8 cellular contexts compared by ENCODE assay signal in the genomic region with DNA sequence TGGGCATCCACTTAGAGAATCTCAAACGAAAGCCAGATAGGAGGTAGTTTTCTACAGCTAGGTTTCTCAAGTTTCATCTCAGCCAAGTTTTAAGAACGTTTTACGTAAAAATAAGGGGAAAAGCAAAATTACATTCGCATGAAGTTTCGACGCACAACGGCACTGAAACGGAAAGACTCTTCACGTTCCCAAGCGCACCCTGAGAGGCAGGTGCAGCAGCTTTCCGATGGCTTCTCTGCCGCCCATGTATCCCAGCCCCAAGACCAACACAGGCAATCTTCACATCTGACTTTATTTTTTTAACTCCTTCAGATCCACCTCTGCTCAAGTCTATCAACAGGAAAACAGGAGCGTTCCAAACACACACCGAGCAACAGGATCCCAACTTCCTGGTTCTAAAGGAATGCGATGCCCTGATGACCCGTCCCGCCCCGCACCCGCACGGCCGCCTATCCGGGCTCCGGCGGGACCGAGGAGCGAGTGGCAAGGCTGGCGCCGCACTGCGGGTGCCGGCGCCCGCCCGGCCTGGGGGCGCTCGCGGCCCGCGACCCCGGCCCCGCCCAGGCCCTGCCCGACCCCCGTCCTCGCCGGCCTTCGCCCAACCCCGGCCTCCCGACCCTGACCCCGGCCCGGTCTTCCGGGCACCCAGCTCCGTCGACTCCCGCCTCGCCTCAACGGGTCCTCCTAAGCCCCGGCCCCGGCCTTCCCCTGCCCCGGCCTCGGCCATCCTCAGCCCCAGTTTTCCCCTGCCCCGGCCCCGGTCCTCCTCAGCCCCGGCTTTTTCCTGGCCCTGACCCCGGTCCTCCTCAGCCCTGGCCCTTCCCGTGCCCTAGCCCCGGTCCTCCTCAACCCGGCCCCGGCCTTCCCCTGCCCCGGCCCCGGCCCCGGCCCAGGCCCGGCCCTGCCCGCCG. TPM values are rescaled to one million over a fixed set of nuclear protein-coding genes. Genes with fewer than 3 reads are reported as not detected.
DNase-seq lines count a peak whose midpoint lies in the region; ATAC-seq and TF ChIP-seq lines count a peak whose summit lies in the region.

No MANE protein-coding gene starts in this region.

- H3F3A ChIP-seq in smooth muscle cell (ENCODE audit: low read depth), result no peaks in the 10 kb centered on the region

- H3K36me3 ChIP-seq in brain microvascular endothelial cell (replicated peaks) (no peaks in the 10 kb centered on the region), smooth muscle cell (ENCODE audit: low read depth) (no peaks in the 10 kb centered on the region)

- H3K27me3 ChIP-seq in brain microvascular endothelial cell (replicated peaks), result no peaks in the 10 kb centered on the region
- no peaks in the 10 kb centered on the region for H3K27me3 ChIP-seq in smooth muscle cell (ENCODE audit: low read depth)

- H3K4me1 Mint-ChIP-seq in immature natural killer cell, result peaks cover 39 to 53% of the 10 kb centered on the region in 2 donors

- in situ Hi-C loops in SK-MEL-5 (cut with HindIII; ENCODE audit: low pct_unique_long_range_greater_than_20kb, low sequenced_read_pairs), result no loop called here
- in situ Hi-C loops in brain microvascular endothelial cell (cut with HindIII; ENCODE audit: low pct_ligation_motif_present, low sequenced_read_pairs), result no loop called here

- H2AFZ ChIP-seq in smooth muscle cell (ENCODE audit: low read depth), result no peak overlapping the region

- H3K79me2 ChIP-seq in smooth muscle cell (ENCODE audit: low read depth), result peaks cover 51% of the 10 kb centered on the region

- peak; percentile 1 for ATAC-seq in HG02852 (IDR thresholded peaks at IDR 0.05; ENCODE audit: unreplicated experiment)
- ATAC-seq in HG03439 (IDR thresholded peaks at IDR 0.05; ENCODE audit: unreplicated experiment), result no peak

- H3K9me3 ChIP-seq in smooth muscle cell (replicated peaks; ENCODE audit: low read depth), result no peaks in the 10 kb centered on the region

- H3K36me3 Mint-ChIP-seq in immature natural killer cell, result peaks cover 0 to 4% (median 0%) of the 10 kb centered on the region in 3 donors

- WGBS in smooth muscle cell (ENCODE audit: low lambda C conversion rate), result 2% methylated on average over 33 of the region's 73 CpGs

- H3K4me3 Mint-ChIP-seq in immature natural killer cell, result peak overlapping the region; percentile 90 to 97 (median 91)

- peak; percentile 72 for DNase-seq in D341Med (ENCODE audit: low spot score)
- DNase-seq in SK-MEL-5 (ENCODE audit: low read depth, low spot score), result peak; percentile 15
- no peak for DNase-seq in brain microvascular endothelial cell
- DNase-seq in immature natural killer cell, result peak; percentile 17 to 28 (median 20)
- no peak for DNase-seq in smooth muscle cell (lab: John Stamatoyannopoulos, UW; ENCODE audit: unreplicated experiment)
- DNase-seq in superior temporal gyrus (ENCODE audit: extremely low spot score), result no peak

- peak overlapping the region; percentile 84 for H3K4me2 ChIP-seq in smooth muscle cell

- peaks cover 9% of the 10 kb centered on the region for H3K4me1 ChIP-seq in smooth muscle cell (ENCODE audit: low read depth)

- peak overlapping the region; percentile 84 to 93 (median 92) for H3K27ac Mint-ChIP-seq in immature natural killer cell

- peak overlapping the region; percentile 78 for H3K4me3 ChIP-seq in brain microvascular endothelial cell (ENCODE audit: low read depth, low read length)
- H3K4me3 ChIP-seq in smooth muscle cell, result peak overlapping the region; percentile 91

- peak overlapping the region; percentile 64 for H3K9ac ChIP-seq in smooth muscle cell (ENCODE audit: low read depth)

- peaks cover 0 to 11% (median 3%) of the 10 kb centered on the region in 3 donors for H3K27me3 Mint-ChIP-seq in immature natural killer cell (ENCODE audit: low read depth in 3 of 3)

- H3K9me3 Mint-ChIP-seq in immature natural killer cell, result no peaks in the 10 kb centered on the region

- H3K27ac ChIP-seq in brain microvascular endothelial cell (peak overlapping the region; percentile 74), smooth muscle cell (ENCODE audit: low read depth) (peak overlapping the region; percentile 51)

- TF ChIP-seq CTCF in brain microvascular endothelial cell (IDR thresholded peaks at IDR 0.05; ENCODE audit: low read depth, low read length, missing control alignments) (no peak), smooth muscle cell (IDR thresholded peaks at IDR 0.05; ENCODE audit: borderline replicate concordance, insufficient read depth, poor library complexity, severe bottlenecking) (no peak)

- H4K20me1 ChIP-seq in smooth muscle cell (ENCODE audit: low read depth), result peaks cover 50% of the 10 kb centered on the region

RNA-seq across cellular contexts. Expression of gene LARP4B, which starts 0.8 kb away (rescaled TPM):
- 22.5 and 23.1 TPM in 2 replicates for total RNA-seq in SK-MEL-5 (2014; rRNA removed; shearing (Covaris generic))
- 28.2 and 36.4 TPM in 2 replicates for polyA plus RNA-seq in SK-MEL-5 (2015; cell fraction: cytosol; rRNA removed)
- polyA plus RNA-seq in SK-MEL-5 (2015; cell fraction: nucleus; rRNA removed), result 49.1 and 49.5 TPM in 2 replicates
- polyA plus RNA-seq in immature natural killer cell (10 to 100 TPM in 2 of 3 donors, 1 to 10 TPM in 1; 4.7 to 35.8 (median 13.3) TPM), smooth muscle cell (16.7 and 28.8 TPM in 2 replicates)
- total RNA-seq in smooth muscle cell, result 23.6 and 24.9 TPM in 2 replicates

RNA-seq across cellular contexts. Expression of gene GTPBP4, which starts 57.6 kb away (rescaled TPM):
- 66.0 and 71.1 TPM in 2 replicates for total RNA-seq in SK-MEL-5 (2014; rRNA removed; shearing (Covaris generic))
- 53.3 and 75.4 TPM in 2 replicates for polyA plus RNA-seq in SK-MEL-5 (2015; cell fraction: cytosol; rRNA removed)
- polyA plus RNA-seq in SK-MEL-5 (2015; cell fraction: nucleus; rRNA removed), result 96.9 and 116 TPM in 2 replicates
- polyA plus RNA-seq in immature natural killer cell (10 to 100 TPM; 10.5 to 22.5 (median 18.3) TPM), smooth muscle cell (42.5 and 60.5 TPM in 2 replicates)
- 36.8 and 52.1 TPM in 2 replicates for total RNA-seq in smooth muscle cell

Comparison
In these comparisons a context has a peak if more than half of its experiments do, and no peak if none do; other contexts are left out.
1. DNase-seq: peak in D341Med (single experiment), SK-MEL-5 (single experiment) and immature natural killer cell (3 of 3); none in brain microvascular endothelial cell (single experiment), smooth muscle cell (single experiment) and superior temporal gyrus (single experiment).